ENCODE assay signal across 20 cellular contexts in genomic region chr18:2662990-2663389, GRCh38. TPM values are rescaled to one million over a fixed set of nuclear protein-coding genes. Genes with fewer than 3 reads are reported as not detected.
DNase-seq lines count a peak whose midpoint lies in the region; ATAC-seq and TF ChIP-seq lines count a peak whose summit lies in the region.
"Had no signal": no experiment of that assay in that cellular context is flagged by ENCODE, and none has a peak within 500 bp of the region (broad histone marks: within the 10 kb centered on the region; RNA-seq: fewer than 3 reads in every experiment).

No MANE protein-coding gene starts in this region.

- peak overlapping the region; percentile 66 for H3K27ac Mint-ChIP-seq in T-helper 2 cell treated with Interferon-gamma antibody and Interleukin-4, amounts not matched to agents 5 μg/mL and 100 μg/mL, for 36 hours
- peak overlapping the region; percentile 66 for H3K27ac Mint-ChIP-seq in activated T-helper 1 cell treated with anti-CD3 and anti-CD28 coated beads, Interleukin-12 subunit alpha, Interleukin-12 subunit beta, Interleukin-2, Interleukin-4 antibody, amounts not matched to agents 30 ng/mL and 10 ng/mL and 1 ng/mL, durations not matched to agents 14 hours and 24 hours and 36 hours
- H3K27ac Mint-ChIP-seq in natural killer cell: peak overlapping the region; percentile 64 to 83

- peaks cover 57% of the 10 kb centered on the region for H3K36me3 Mint-ChIP-seq in T-helper 2 cell treated with Interferon-gamma antibody and Interleukin-4, amounts not matched to agents 5 μg/mL and 100 μg/mL, for 36 hours (ENCODE audit: low read depth)
- peaks cover 45% of the 10 kb centered on the region for H3K36me3 Mint-ChIP-seq in activated T-helper 1 cell treated with anti-CD3 and anti-CD28 coated beads, Interleukin-12 subunit alpha, Interleukin-12 subunit beta, Interleukin-2, Interleukin-4 antibody, amounts not matched to agents 30 ng/mL and 10 ng/mL and 1 ng/mL, durations not matched to agents 14 hours and 24 hours and 36 hours (ENCODE audit: low read depth)
- H3K36me3 Mint-ChIP-seq in natural killer cell: peaks cover 9% of the 10 kb centered on the region

- no peaks in the 10 kb centered on the region for H3K27me3 ChIP-seq in breast epithelium
- H3K27me3 ChIP-seq: BLaER1 treated with 17β-estradiol and CSF1 and Interleukin-3, amounts not matched to agents 10 nM and 100 nM; right atrium auricular region had no signal

- peak overlapping the region; percentile 38 for H3K4me3 Mint-ChIP-seq in T-helper 2 cell treated with Interferon-gamma antibody and Interleukin-4, amounts not matched to agents 5 μg/mL and 100 μg/mL, for 36 hours
- H3K4me3 Mint-ChIP-seq in activated T-helper 1 cell treated with anti-CD3 and anti-CD28 coated beads, Interleukin-12 subunit alpha, Interleukin-12 subunit beta, Interleukin-2, Interleukin-4 antibody, amounts not matched to agents 30 ng/mL and 10 ng/mL and 1 ng/mL, durations not matched to agents 14 hours and 24 hours and 36 hours: no peak overlapping the region
- H3K4me3 Mint-ChIP-seq in natural killer cell: peak overlapping the region; percentile 61
- H3K4me3 Mint-ChIP-seq: endodermal cell had no signal

- H3K36me3 ChIP-seq in breast epithelium: no peaks in the 10 kb centered on the region

- ATAC-seq in GM18502 (IDR thresholded peaks at IDR 0.05; ENCODE audit: poor library complexity, unreplicated experiment) (peak; percentile 54), natural killer cell (peak; percentile 26 to 53 (median 46)), left colon (no peak)

- no peak overlapping the region for H3K4me3 ChIP-seq in breast epithelium
- H3K4me3 ChIP-seq: BLaER1 treated with 17β-estradiol and CSF1 and Interleukin-3, amounts not matched to agents 10 nM and 100 nM; right atrium auricular region had no signal

- H3K9me3 Mint-ChIP-seq in T-helper 2 cell treated with Interferon-gamma antibody and Interleukin-4, amounts not matched to agents 5 μg/mL and 100 μg/mL, for 36 hours: no peaks in the 10 kb centered on the region
- no peaks in the 10 kb centered on the region for H3K9me3 Mint-ChIP-seq in activated T-helper 1 cell treated with anti-CD3 and anti-CD28 coated beads, Interleukin-12 subunit alpha, Interleukin-12 subunit beta, Interleukin-2, Interleukin-4 antibody, amounts not matched to agents 30 ng/mL and 10 ng/mL and 1 ng/mL, durations not matched to agents 14 hours and 24 hours and 36 hours
- H3K9me3 Mint-ChIP-seq in natural killer cell: peaks cover 0 to 2% of the 10 kb centered on the region in 2 donors

- no peaks in the 10 kb centered on the region for H3K27me3 Mint-ChIP-seq in T-helper 2 cell treated with Interferon-gamma antibody and Interleukin-4, amounts not matched to agents 5 μg/mL and 100 μg/mL, for 36 hours (ENCODE audit: low read depth)
- no peaks in the 10 kb centered on the region for H3K27me3 Mint-ChIP-seq in activated T-helper 1 cell treated with anti-CD3 and anti-CD28 coated beads, Interleukin-12 subunit alpha, Interleukin-12 subunit beta, Interleukin-2, Interleukin-4 antibody, amounts not matched to agents 30 ng/mL and 10 ng/mL and 1 ng/mL, durations not matched to agents 14 hours and 24 hours and 36 hours (ENCODE audit: insufficient read depth)
- H3K27me3 Mint-ChIP-seq in natural killer cell (ENCODE audit: low read depth in 2 of 2): no peaks in the 10 kb centered on the region

- peaks cover 52% of the 10 kb centered on the region for H3K4me1 Mint-ChIP-seq in T-helper 2 cell treated with Interferon-gamma antibody and Interleukin-4, amounts not matched to agents 5 μg/mL and 100 μg/mL, for 36 hours (ENCODE audit: low read depth)
- H3K4me1 Mint-ChIP-seq in activated T-helper 1 cell treated with anti-CD3 and anti-CD28 coated beads, Interleukin-12 subunit alpha, Interleukin-12 subunit beta, Interleukin-2, Interleukin-4 antibody, amounts not matched to agents 30 ng/mL and 10 ng/mL and 1 ng/mL, durations not matched to agents 14 hours and 24 hours and 36 hours (ENCODE audit: low read depth): peaks cover 61% of the 10 kb centered on the region
- H3K4me1 Mint-ChIP-seq in natural killer cell: peaks cover 65 to 71% of the 10 kb centered on the region in 2 donors

- intact Hi-C loops in activated T-helper 1 cell treated with anti-CD3 and anti-CD28 coated beads, Interleukin-12 subunit alpha, Interleukin-12 subunit beta, Interleukin-2, Interleukin-4 antibody, amounts not matched to agents 30 ng/mL and 10 ng/mL and 1 ng/mL, durations not matched to agents 14 hours and 24 hours and 36 hours (cut with micrococcal nuclease): no loop called here
- intact Hi-C loops in natural killer cell (cut with micrococcal nuclease) (no loop called here), breast epithelium (cut with DNase I; ENCODE audit: low total_unique reads) (no loop called here), left colon (cut with DNase I, micrococcal nuclease) (no loop called here)

- H3K4me1 ChIP-seq in breast epithelium: peaks cover 0 to 7% of the 10 kb centered on the region in 2 donors

- no peak for DNase-seq in T-helper 2 cell treated with Interferon-gamma antibody and Interleukin-4, amounts not matched to agents 5 μg/mL and 100 μg/mL, for 36 hours (ENCODE audit: low spot score)
- DNase-seq in T-helper 2 cell (no peak), natural killer cell (no peak), breast epithelium (ENCODE audit: low spot score in 2 of 2) (no peak), left colon (no peak), AG08395 (ENCODE audit: low spot score) (no peak)
- no peak for DNase-seq in activated T-helper 1 cell treated with anti-CD3 and anti-CD28 coated beads, Interleukin-12 subunit alpha, Interleukin-12 subunit beta, Interleukin-2, Interleukin-4 antibody, amounts not matched to agents 30 ng/mL and 10 ng/mL and 1 ng/mL, durations not matched to agents 14 hours and 24 hours and 36 hours (ENCODE audit: low spot score)
- DNase-seq: 8988T; activated CD4-positive, alpha-beta T cell treated with anti-CD3 and anti-CD28 coated beads for 4 hours; activated effector memory CD4-positive, alpha-beta T cell treated with Interleukin-2 at 50 U/mL for 16 hours; anterior cingulate cortex; DMS79 treated with DMSO at 0.1 percent for 48 hours; endodermal cell; NCI-H2029; NCI-H526 treated with DMSO at 0.1 percent for 48 hours; SIG-M5; stimulated activated CD4-positive, alpha-beta T cell treated with anti-CD3 and anti-CD28 coated beads, Interleukin-15, amount 100 ng/mL, for 24 hours had no signal

- H3K27ac ChIP-seq in breast epithelium: no peak overlapping the region
- H3K27ac ChIP-seq: BLaER1 treated with 17β-estradiol and CSF1 and Interleukin-3, amounts not matched to agents 10 nM and 100 nM; right atrium auricular region had no signal

- no peak for TF ChIP-seq POLR2A in breast epithelium (IDR thresholded peaks at IDR 0.05)

- no peak for TF ChIP-seq CTCF in natural killer cell (IDR thresholded peaks at IDR 0.05)
- TF ChIP-seq CTCF in breast epithelium (IDR thresholded peaks at IDR 0.05): no peak

- no peaks in the 10 kb centered on the region for H3K9me3 ChIP-seq in breast epithelium
- H3K9me3 ChIP-seq: right atrium auricular region had no signal

RNA-seq across cellular contexts. Expression of gene SMCHD1, which starts 7.5 kb away (rescaled TPM):
- total RNA-seq in activated T-helper 1 cell treated with anti-CD3 and anti-CD28 coated beads, Interleukin-12 subunit alpha, Interleukin-12 subunit beta, Interleukin-2, Interleukin-4 antibody, amounts not matched to agents 30 ng/mL and 10 ng/mL and 1 ng/mL, durations not matched to agents 14 hours and 24 hours and 36 hours: 98.6 and 112 TPM in 2 replicates
- total RNA-seq in natural killer cell (100 to 1,000 TPM; 200 to 240 (median 203) TPM), breast epithelium (100 to 1,000 TPM in 2 of 3 donors, 10 to 100 TPM in 1; 73.9 to 131 (median 102) TPM), left colon (10 to 100 TPM; 46.5 to 62.0 TPM)
